19 cellular contexts compared by ENCODE assay signal in genomic region chr3:25472153-25472552, GRCh38. TPM values are rescaled to one million over a fixed set of nuclear protein-coding genes. Genes with fewer than 3 reads are reported as not detected.
DNase-seq lines count a peak whose midpoint lies in the region; ATAC-seq and TF ChIP-seq lines count a peak whose summit lies in the region.
"Had no signal": no experiment of that assay in that cellular context is flagged by ENCODE, and none has a peak within 500 bp of the region (broad histone marks: within the 10 kb centered on the region; RNA-seq: fewer than 3 reads in every experiment).

No MANE protein-coding gene starts in this region.

- H3K79me2 ChIP-seq in GM23338 (replicated peaks; ENCODE audit: insufficient read depth): no peaks in the 10 kb centered on the region

- peaks cover 9% of the 10 kb centered on the region; the same call in 1 of the 2 replicates for H3K9me2 ChIP-seq in GM23338 (ENCODE audit: insufficient read depth)

- peak overlapping the region; percentile 9; the same call in 1 of the 2 replicates for H3K4me2 ChIP-seq in GM23338

- H3K36me3 ChIP-seq in GM23338 (ENCODE audit: insufficient read depth): no peaks in the 10 kb centered on the region
- H3K36me3 ChIP-seq in SJCRH30: no peaks in the 10 kb centered on the region

- ATAC-seq in GM23338 (no peak), GM18519 (IDR thresholded peaks at IDR 0.05; ENCODE audit: low FRiP score, unreplicated experiment) (no peak)
- ATAC-seq: mucosa of descending colon; sciatic nerve; stimulated activated naive CD8-positive, alpha-beta T cell treated with anti-CD3 and anti-CD28 coated beads, Interleukin-15, amount 100 ng/mL, for 72 hours had no signal

- TF ChIP-seq CTCF in GM23338 (conservative IDR thresholded peaks at IDR 0.05; ENCODE audit: low read depth in 2 of 2): no peak
- TF ChIP-seq CTCF in RWPE1 (conservative IDR thresholded peaks at IDR 0.05; ENCODE audit: low read depth): no peak

- H3K4me1 ChIP-seq in GM23338 (ENCODE audit: insufficient read depth): peaks cover 12% of the 10 kb centered on the region
- no peaks in the 10 kb centered on the region for H3K4me1 ChIP-seq in SJCRH30
- H3K4me1 ChIP-seq: Caco-2 had no signal

- POLR2A ChIA-PET in RWPE1 (lab: Yijun Ruan, JAX; ENCODE audit: low non-redundant PET): no interaction called here

- no peaks in the 10 kb centered on the region for H3K9me3 ChIP-seq in SJCRH30 (replicated peaks)
- H3K9me3 ChIP-seq: Caco-2, mucosa of descending colon had no signal

- no peaks in the 10 kb centered on the region for H3K27me3 ChIP-seq in GM23338 (ENCODE audit: insufficient read depth)
- H3K27me3 ChIP-seq in SJCRH30: no peaks in the 10 kb centered on the region; the same call in 1 of the 2 replicates

- H3K9me3 Mint-ChIP-seq in GM23338: no peaks in the 10 kb centered on the region
- H3K9me3 Mint-ChIP-seq: IgD-negative memory B cell; stimulated activated naive CD8-positive, alpha-beta T cell treated with anti-CD3 and anti-CD28 coated beads, Interleukin-15, amount 100 ng/mL, for 72 hours had no signal

- H3K4me1 Mint-ChIP-seq in GM23338: peaks cover 18% of the 10 kb centered on the region
- H3K4me1 Mint-ChIP-seq: stimulated activated naive CD8-positive, alpha-beta T cell treated with anti-CD3 and anti-CD28 coated beads, Interleukin-15, amount 100 ng/mL, for 72 hours had no signal

- DNase-seq in GM23338 (ENCODE audit: low spot score) (no peak), RPMI7951 (ENCODE audit: low read depth) (peak; percentile 32), head of caudate nucleus (peak in 28 of 42 donors; percentile 7 to 73 (median 54)), putamen (ENCODE audit: low spot score) (peak; percentile 82), RWPE1 (ENCODE audit: low spot score) (no peak), SJCRH30 (no peak), NCI-H526 treated with DMSO at 0.1 percent for 48 hours (lab: John Stamatoyannopoulos, UW) (no peak)
- DNase-seq: activated CD4-positive, alpha-beta T cell treated with anti-CD3 and anti-CD28 coated beads for 48 hours; activated CD8-positive, alpha-beta memory T cell treated with anti-CD3 and anti-CD28 coated beads, Interleukin-2, amount 50 U/mL, for 48 hours; activated gamma-delta T cell; Caco-2; kidney glomerular epithelial cell; mucosa of descending colon; NCI-H2029 treated with DMSO at 0.1 percent for 48 hours; stimulated activated CD4-positive, alpha-beta T cell treated with anti-CD3 and anti-CD28 coated beads, Interleukin-1b, Interleukin-23, amount 100 ng/mL, for 48 hours; stimulated activated naive CD8-positive, alpha-beta T cell treated with anti-CD3 and anti-CD28 coated beads, Interleukin-15, amount 100 ng/mL, for 72 hours had no signal

- H3K27ac Mint-ChIP-seq in GM23338: no peak overlapping the region
- H3K27ac Mint-ChIP-seq: IgD-negative memory B cell; stimulated activated naive CD8-positive, alpha-beta T cell treated with anti-CD3 and anti-CD28 coated beads, Interleukin-15, amount 100 ng/mL, for 72 hours had no signal

- H4K20me1 ChIP-seq in GM23338 (replicated peaks; ENCODE audit: insufficient read depth): no peaks in the 10 kb centered on the region

- peak overlapping the region; percentile 33; the same call in 1 of the 2 replicates for H2AFZ ChIP-seq in GM23338

- CTCF ChIA-PET in RWPE1 (lab: Yijun Ruan, JAX): no interaction called here

- H3K36me3 Mint-ChIP-seq in GM23338 (ENCODE audit: low read depth): no peaks in the 10 kb centered on the region
- H3K36me3 Mint-ChIP-seq: IgD-negative memory B cell had no signal

- H3K27me3 Mint-ChIP-seq in GM23338 (ENCODE audit: insufficient read depth, low read depth, poor library complexity): peaks cover 2% of the 10 kb centered on the region

- no peak overlapping the region for H3K27ac ChIP-seq in GM23338 (ENCODE audit: low read depth)
- H3K27ac ChIP-seq in RWPE1: no peak overlapping the region
- H3K27ac ChIP-seq in SJCRH30: no peak overlapping the region

- intact Hi-C loops in head of caudate nucleus (cut with DNase I): no loop called here

- H3K4me3 Mint-ChIP-seq in GM23338: no peak overlapping the region
- H3K4me3 Mint-ChIP-seq: IgD-negative memory B cell; stimulated activated naive CD8-positive, alpha-beta T cell treated with anti-CD3 and anti-CD28 coated beads, Interleukin-15, amount 100 ng/mL, for 72 hours had no signal

- no peaks in the 10 kb centered on the region for H3F3A ChIP-seq in GM23338 (replicated peaks; ENCODE audit: low read depth)

- H3K4me3 ChIP-seq in GM23338: no peak overlapping the region
- no peak overlapping the region for H3K4me3 ChIP-seq in SJCRH30
- H3K4me3 ChIP-seq: mucosa of descending colon had no signal

TF ChIP-seq in GM23338, 12 proteins besides CTCF, POLR2A, EP300 and RAD21 (continues in another document):
- no peak for TF ChIP-seq ETS1 (IDR thresholded peaks at IDR 0.05)
- TF ChIP-seq STAT1 (IDR thresholded peaks at IDR 0.05; ENCODE audit: unreplicated experiment): no peak
- no peak for TF ChIP-seq POLR2AphosphoS5 (IDR thresholded peaks at IDR 0.05; ENCODE audit: low read depth)
- TF ChIP-seq ZNF462 (CRISPR knock-in tag; IDR thresholded peaks at IDR 0.05): no peak
- TF ChIP-seq ZNF331 (CRISPR knock-in tag; IDR thresholded peaks at IDR 0.05; ENCODE audit: low read depth): no peak
- TF ChIP-seq CREB1 (CRISPR knock-in tag; IDR thresholded peaks at IDR 0.05; ENCODE audit: low read depth): no peak

RNA-seq across cellular contexts. Expression of gene RARB, which starts 44.1 kb away (rescaled TPM):
- 0.14 and 0.39 TPM in 2 replicates for total RNA-seq in GM23338 (2014; rRNA removed; shearing (Covaris generic))
- polyA plus RNA-seq in GM23338 (2016; fragmentation: Nextera tagmentation; extraction: Ambion mirVana): 0.30 and 0.42 TPM in 2 replicates
- 37.4 and 48.5 TPM in 2 replicates for total RNA-seq in RPMI7951 (2014; rRNA removed; shearing (Covaris generic))
- 0.18 and 0.46 TPM in 2 replicates for total RNA-seq in SJCRH30 (2014; rRNA removed; shearing (Covaris generic))

Comparison
In these comparisons a context has a peak if more than half of its experiments do, and no peak if none do; other contexts are left out.
1. DNase-seq: peak in RPMI7951 (single experiment), head of caudate nucleus (28 of 42) and putamen (single experiment); none in GM23338 (single experiment), RWPE1 (single experiment), SJCRH30 (0 of 2) and NCI-H526 treated with DMSO at 0.1 percent for 48 hours (single experiment).
2. RNA of gene RARB, which starts 44.1 kb away (total RNA-seq): 37.4 to 48.5 TPM in RPMI7951; 0.18 to 0.46 TPM in SJCRH30 and 0.14 to 0.39 TPM in GM23338; every median in the first group is over 10 times any median in the second.